Comparison of ENCODE assay signal across 2 cellular contexts in genomic region chr16:20421748-20422147, GRCh38. TPM values are rescaled to one million over a fixed set of nuclear protein-coding genes. Genes with fewer than 3 reads are reported as not detected.
"Had no signal": no experiment of that assay in that cellular context is flagged by ENCODE, and none has a peak within 500 bp of the region (broad histone marks: within the 10 kb centered on the region; RNA-seq: fewer than 3 reads in every experiment).

No MANE protein-coding gene starts in this region.

RNA-seq across cellular contexts. Expression of gene ACSM5, which starts 12.4 kb away (rescaled TPM):
- total RNA-seq: G401 had no signal

RNA-seq across cellular contexts. Expression of gene PDILT, which starts 17.2 kb away (rescaled TPM):
- total RNA-seq: G401, GM12878 had no signal
- polyA plus RNA-seq: GM12878 had no signal

RNA-seq across cellular contexts. Expression of gene ACSM2A, which starts 29.6 kb away (rescaled TPM):
- total RNA-seq: G401, GM12878 had no signal
- polyA plus RNA-seq: GM12878 had no signal
